Comparison of ENCODE assay signal across 24 cellular contexts in the genomic region with DNA sequence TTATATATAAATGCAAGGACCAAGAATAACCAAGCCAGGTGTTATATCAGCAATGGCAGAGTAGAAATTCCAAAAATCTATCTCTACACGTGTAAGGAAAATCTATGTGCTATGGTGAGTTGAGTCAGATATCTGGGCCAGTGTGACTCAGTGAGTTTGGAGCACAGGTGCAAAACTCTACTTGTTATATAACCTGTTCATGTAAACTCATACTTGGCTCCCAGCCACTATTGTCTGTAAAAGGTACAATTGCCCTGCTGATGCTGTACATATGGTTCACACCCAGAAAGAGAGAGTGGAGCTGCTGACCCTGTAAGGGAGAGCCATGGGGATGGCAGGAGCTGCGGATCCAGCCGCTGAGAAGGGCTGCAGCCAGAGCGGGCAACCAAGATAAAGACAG.
"Had no signal": no experiment of that assay in that cellular context is flagged by ENCODE, and none has a peak within 500 bp of the region (broad histone marks: within the 10 kb centered on the region; RNA-seq: fewer than 3 reads in every experiment).

No MANE protein-coding gene starts in this region.

- H3K4me3 ChIP-seq: adrenal gland, ascending aorta, dorsolateral prefrontal cortex, heart right ventricle, left lung, lung, sigmoid colon, testis, vagina had no signal

- DNase-seq: activated CD4-positive, alpha-beta T cell treated with anti-CD3 and anti-CD28 coated beads for 1 hour; activated CD4-positive, alpha-beta T cell treated with anti-CD3 and anti-CD28 coated beads, Interleukin-2, amount 50 U/mL, for 4 hours; activated CD8-positive, alpha-beta memory T cell treated with anti-CD3 and anti-CD28 coated beads for 24 hours; activated CD8-positive, alpha-beta memory T cell treated with anti-CD3 and anti-CD28 coated beads, Interleukin-2, amount 50 U/mL, for 4 hours; activated naive CD4-positive, alpha-beta T cell; activated T-cell treated with anti-CD3 and anti-CD28 coated beads, Interleukin-2, amount 50 U/mL, for 24 hours; adrenal gland; brain microvascular endothelial cell; dorsolateral prefrontal cortex; effector memory CD8-positive, alpha-beta T cell; heart right ventricle; kidney; natural killer cell; retina; sigmoid colon; stimulated activated CD4-positive, alpha-beta T cell treated with anti-CD3 and anti-CD28 coated beads, Interleukin-2, amount 100 ng/mL, for 48 hours; stimulated activated naive CD4-positive, alpha-beta T cell; T-helper 9 cell; testis had no signal

- H3K27ac ChIP-seq: adrenal gland, ascending aorta, brain microvascular endothelial cell, dorsolateral prefrontal cortex, heart right ventricle, left lung, sigmoid colon, testis, vagina had no signal

- H3K27me3 ChIP-seq: adrenal gland, ascending aorta, brain microvascular endothelial cell, dorsolateral prefrontal cortex, heart right ventricle, left lung, sigmoid colon, testis, vagina had no signal

- H3K36me3 ChIP-seq: adrenal gland, ascending aorta, brain microvascular endothelial cell, heart right ventricle, left lung, sigmoid colon, vagina had no signal

- H3K4me1 ChIP-seq: adrenal gland, ascending aorta, heart right ventricle, left lung, sigmoid colon, testis, vagina had no signal

- H3K9me3 ChIP-seq: testis had no signal

- ATAC-seq: activated T-helper 17 cell treated with anti-CD3 and anti-CD28 coated beads, Interleukin-2, amount 50 U/mL, for 72 hours; effector memory CD8-positive, alpha-beta T cell; heart right ventricle; left lung; natural killer cell had no signal
